Comparison of ENCODE assay signal across 1 cellular context in the genomic region with DNA sequence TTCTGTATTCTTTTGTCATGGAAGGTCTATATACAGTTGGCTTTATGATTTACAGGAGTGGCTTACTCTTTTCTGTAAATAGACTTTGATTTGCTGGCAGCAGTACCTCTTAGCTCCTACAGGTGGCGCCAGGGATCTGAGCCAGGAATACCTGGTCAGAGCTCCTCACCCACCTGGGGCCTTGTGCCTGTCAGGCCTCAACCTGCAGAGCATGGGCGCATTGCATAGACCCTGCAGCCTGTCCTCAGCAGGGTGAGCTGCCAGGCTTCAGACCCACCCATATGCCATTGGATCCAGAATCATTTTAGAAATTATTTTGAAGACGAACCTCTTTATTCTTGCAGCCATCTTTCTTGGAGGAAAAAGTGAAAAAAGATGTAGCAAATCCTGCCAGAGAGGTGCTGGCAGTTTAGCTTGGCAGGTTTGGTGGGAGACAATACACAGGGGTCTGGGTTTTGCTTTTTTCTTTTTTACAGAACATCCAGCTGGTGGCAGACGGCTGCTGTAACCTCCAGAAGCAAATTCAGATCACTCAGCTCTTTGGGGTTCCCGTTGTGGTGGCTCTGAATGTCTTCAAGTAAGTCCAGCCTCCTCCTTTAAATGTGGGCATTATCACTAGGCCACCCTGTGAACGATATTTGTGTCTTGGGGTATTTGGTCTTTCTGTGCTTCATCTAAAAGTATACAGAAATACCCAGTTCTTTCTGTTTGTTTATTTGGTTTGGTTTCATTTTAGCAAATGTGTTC.
TF ChIP-seq lines count a peak whose summit lies in the region.

No MANE protein-coding gene starts in this region.

TF ChIP-seq in HepG2, 621 proteins besides CTCF, POLR2A, EP300 and RAD21 (continued from another document and continues in another):
- peak; percentile 51 for TF ChIP-seq PAXIP1 (CRISPR knock-in tag; conservative IDR thresholded peaks at IDR 0.05)
- TF ChIP-seq, protein P1, sequence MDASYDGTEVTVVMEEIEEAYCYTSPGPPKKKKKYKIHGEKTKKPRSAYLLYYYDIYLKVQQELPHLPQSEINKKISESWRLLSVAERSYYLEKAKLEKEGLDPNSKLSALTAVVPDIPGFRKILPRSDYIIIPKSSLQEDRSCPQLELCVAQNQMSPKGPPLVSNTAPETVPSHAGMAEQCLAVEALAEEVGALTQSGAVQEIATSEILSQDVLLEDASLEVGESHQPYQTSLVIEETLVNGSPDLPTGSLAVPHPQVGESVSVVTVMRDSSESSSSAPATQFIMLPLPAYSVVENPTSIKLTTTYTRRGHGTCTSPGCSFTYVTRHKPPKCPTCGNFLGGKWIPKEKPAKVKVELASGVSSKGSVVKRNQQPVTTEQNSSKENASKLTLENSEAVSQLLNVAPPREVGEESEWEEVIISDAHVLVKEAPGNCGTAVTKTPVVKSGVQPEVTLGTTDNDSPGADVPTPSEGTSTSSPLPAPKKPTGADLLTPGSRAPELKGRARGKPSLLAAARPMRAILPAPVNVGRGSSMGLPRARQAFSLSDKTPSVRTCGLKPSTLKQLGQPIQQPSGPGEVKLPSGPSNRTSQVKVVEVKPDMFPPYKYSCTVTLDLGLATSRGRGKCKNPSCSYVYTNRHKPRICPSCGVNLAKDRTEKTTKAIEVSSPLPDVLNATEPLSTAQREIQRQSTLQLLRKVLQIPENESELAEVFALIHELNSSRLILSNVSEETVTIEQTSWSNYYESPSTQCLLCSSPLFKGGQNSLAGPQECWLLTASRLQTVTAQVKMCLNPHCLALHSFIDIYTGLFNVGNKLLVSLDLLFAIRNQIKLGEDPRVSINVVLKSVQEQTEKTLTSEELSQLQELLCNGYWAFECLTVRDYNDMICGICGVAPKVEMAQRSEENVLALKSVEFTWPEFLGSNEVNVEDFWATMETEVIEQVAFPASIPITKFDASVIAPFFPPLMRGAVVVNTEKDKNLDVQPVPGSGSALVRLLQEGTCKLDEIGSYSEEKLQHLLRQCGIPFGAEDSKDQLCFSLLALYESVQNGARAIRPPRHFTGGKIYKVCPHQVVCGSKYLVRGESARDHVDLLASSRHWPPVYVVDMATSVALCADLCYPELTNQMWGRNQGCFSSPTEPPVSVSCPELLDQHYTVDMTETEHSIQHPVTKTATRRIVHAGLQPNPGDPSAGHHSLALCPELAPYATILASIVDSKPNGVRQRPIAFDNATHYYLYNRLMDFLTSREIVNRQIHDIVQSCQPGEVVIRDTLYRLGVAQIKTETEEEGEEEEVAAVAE (CRISPR knock-in tag; IDR thresholded peaks at IDR 0.05; ENCODE audit: borderline replicate concordance) = no peak
- TF ChIP-seq TOPORS (CRISPR knock-in tag; IDR thresholded peaks at IDR 0.05) = no peak
- no peak for TF ChIP-seq FOXM1 (CRISPR knock-in tag; IDR thresholded peaks at IDR 0.05)
- TF ChIP-seq KMT2B (CRISPR knock-in tag; IDR thresholded peaks at IDR 0.05) = no peak
- no peak for TF ChIP-seq MYNN (CRISPR knock-in tag; IDR thresholded peaks at IDR 0.05; ENCODE audit: low read depth)
- no peak for TF ChIP-seq FOXO4 (CRISPR knock-in tag; conservative IDR thresholded peaks at IDR 0.05)
- TF ChIP-seq KDM3A (CRISPR knock-in tag; IDR thresholded peaks at IDR 0.05; ENCODE audit: low read depth) = peak; percentile 62; the same call in 1 of the 2 replicates
- TF ChIP-seq ZSCAN5A (CRISPR knock-in tag; IDR thresholded peaks at IDR 0.05; ENCODE audit: borderline replicate concordance) = no peak
- TF ChIP-seq HMG20A (CRISPR knock-in tag; IDR thresholded peaks at IDR 0.05; ENCODE audit: borderline replicate concordance) = peak; percentile 77; the same call in 1 of the 2 replicates
- TF ChIP-seq MED8 (CRISPR knock-in tag; IDR thresholded peaks at IDR 0.05; ENCODE audit: insufficient replicate concordance) = no peak
- no peak for TF ChIP-seq STAT5B (CRISPR knock-in tag; IDR thresholded peaks at IDR 0.05)
- TF ChIP-seq KLF9 (CRISPR knock-in tag; IDR thresholded peaks at IDR 0.05; ENCODE audit: low read depth) = no peak
- TF ChIP-seq SOX6 (IDR thresholded peaks at IDR 0.05) = no peak
- peak; percentile 68; the same call in 1 of the 2 replicates for TF ChIP-seq SOX6 (CRISPR knock-in tag; IDR thresholded peaks at IDR 0.05)
- no peak for TF ChIP-seq BORCS8-MEF2B (CRISPR knock-in tag; IDR thresholded peaks at IDR 0.05)
- TF ChIP-seq NFYB (CRISPR knock-in tag; IDR thresholded peaks at IDR 0.05) = no peak
- no peak for TF ChIP-seq ZNF674 (CRISPR knock-in tag; IDR thresholded peaks at IDR 0.05; ENCODE audit: low read depth)
- no peak for TF ChIP-seq RBM22 (optimal IDR thresholded peaks at IDR 0.05; ENCODE audit: low read length)
- TF ChIP-seq ZC3H13 (CRISPR knock-in tag; IDR thresholded peaks at IDR 0.05) = no peak
- TF ChIP-seq ZSCAN30 (CRISPR knock-in tag; IDR thresholded peaks at IDR 0.05) = no peak
- peak; percentile 66 for TF ChIP-seq ZNF605 (CRISPR knock-in tag; IDR thresholded peaks at IDR 0.05)
- TF ChIP-seq, protein P2, sequence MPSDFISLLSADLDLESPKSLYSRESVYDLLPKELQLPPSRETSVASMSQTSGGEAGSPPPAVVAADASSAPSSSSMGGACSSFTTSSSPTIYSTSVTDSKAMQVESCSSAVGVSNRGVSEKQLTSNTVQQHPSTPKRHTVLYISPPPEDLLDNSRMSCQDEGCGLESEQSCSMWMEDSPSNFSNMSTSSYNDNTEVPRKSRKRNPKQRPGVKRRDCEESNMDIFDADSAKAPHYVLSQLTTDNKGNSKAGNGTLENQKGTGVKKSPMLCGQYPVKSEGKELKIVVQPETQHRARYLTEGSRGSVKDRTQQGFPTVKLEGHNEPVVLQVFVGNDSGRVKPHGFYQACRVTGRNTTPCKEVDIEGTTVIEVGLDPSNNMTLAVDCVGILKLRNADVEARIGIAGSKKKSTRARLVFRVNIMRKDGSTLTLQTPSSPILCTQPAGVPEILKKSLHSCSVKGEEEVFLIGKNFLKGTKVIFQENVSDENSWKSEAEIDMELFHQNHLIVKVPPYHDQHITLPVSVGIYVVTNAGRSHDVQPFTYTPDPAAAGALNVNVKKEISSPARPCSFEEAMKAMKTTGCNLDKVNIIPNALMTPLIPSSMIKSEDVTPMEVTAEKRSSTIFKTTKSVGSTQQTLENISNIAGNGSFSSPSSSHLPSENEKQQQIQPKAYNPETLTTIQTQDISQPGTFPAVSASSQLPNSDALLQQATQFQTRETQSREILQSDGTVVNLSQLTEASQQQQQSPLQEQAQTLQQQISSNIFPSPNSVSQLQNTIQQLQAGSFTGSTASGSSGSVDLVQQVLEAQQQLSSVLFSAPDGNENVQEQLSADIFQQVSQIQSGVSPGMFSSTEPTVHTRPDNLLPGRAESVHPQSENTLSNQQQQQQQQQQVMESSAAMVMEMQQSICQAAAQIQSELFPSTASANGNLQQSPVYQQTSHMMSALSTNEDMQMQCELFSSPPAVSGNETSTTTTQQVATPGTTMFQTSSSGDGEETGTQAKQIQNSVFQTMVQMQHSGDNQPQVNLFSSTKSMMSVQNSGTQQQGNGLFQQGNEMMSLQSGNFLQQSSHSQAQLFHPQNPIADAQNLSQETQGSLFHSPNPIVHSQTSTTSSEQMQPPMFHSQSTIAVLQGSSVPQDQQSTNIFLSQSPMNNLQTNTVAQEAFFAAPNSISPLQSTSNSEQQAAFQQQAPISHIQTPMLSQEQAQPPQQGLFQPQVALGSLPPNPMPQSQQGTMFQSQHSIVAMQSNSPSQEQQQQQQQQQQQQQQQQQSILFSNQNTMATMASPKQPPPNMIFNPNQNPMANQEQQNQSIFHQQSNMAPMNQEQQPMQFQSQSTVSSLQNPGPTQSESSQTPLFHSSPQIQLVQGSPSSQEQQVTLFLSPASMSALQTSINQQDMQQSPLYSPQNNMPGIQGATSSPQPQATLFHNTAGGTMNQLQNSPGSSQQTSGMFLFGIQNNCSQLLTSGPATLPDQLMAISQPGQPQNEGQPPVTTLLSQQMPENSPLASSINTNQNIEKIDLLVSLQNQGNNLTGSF (CRISPR knock-in tag; IDR thresholded peaks at IDR 0.05) = no peak
- TF ChIP-seq ZNF430 (CRISPR knock-in tag; IDR thresholded peaks at IDR 0.05) = no peak
- no peak for TF ChIP-seq ZNF780A (CRISPR knock-in tag; IDR thresholded peaks at IDR 0.05)
- TF ChIP-seq, protein P3, sequence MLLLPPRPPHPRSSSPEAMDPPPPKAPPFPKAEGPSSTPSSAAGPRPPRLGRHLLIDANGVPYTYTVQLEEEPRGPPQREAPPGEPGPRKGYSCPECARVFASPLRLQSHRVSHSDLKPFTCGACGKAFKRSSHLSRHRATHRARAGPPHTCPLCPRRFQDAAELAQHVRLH (CRISPR knock-in tag; IDR thresholded peaks at IDR 0.05; ENCODE audit: borderline replicate concordance, low read depth) = peak; percentile 71; the same call in 1 of the 2 replicates
- TF ChIP-seq HIC2 (CRISPR knock-in tag; IDR thresholded peaks at IDR 0.05; ENCODE audit: low read depth) = no peak
- TF ChIP-seq ZNF512 (CRISPR knock-in tag; IDR thresholded peaks at IDR 0.05) = no peak
- 0 out of 2 replicates have a peak, but pooled peaks have one; percentile 17 for TF ChIP-seq NR2F6 (IDR thresholded peaks at IDR 0.05)
- peak; percentile 46; the same call in 1 of the 2 replicates for TF ChIP-seq NR2F6 (CRISPR knock-in tag; IDR thresholded peaks at IDR 0.05)
- TF ChIP-seq HDAC1 (CRISPR knock-in tag; IDR thresholded peaks at IDR 0.05) = no peak
- TF ChIP-seq, protein P4, sequence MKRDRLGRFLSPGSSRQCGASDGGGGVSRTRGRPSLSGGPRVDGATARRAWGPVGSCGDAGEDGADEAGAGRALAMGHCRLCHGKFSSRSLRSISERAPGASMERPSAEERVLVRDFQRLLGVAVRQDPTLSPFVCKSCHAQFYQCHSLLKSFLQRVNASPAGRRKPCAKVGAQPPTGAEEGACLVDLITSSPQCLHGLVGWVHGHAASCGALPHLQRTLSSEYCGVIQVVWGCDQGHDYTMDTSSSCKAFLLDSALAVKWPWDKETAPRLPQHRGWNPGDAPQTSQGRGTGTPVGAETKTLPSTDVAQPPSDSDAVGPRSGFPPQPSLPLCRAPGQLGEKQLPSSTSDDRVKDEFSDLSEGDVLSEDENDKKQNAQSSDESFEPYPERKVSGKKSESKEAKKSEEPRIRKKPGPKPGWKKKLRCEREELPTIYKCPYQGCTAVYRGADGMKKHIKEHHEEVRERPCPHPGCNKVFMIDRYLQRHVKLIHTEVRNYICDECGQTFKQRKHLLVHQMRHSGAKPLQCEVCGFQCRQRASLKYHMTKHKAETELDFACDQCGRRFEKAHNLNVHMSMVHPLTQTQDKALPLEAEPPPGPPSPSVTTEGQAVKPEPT (CRISPR knock-in tag; IDR thresholded peaks at IDR 0.05; ENCODE audit: low read depth) = no peak
